In genomic region chr14:68789002-68789797, GRCh38 we compare ENCODE assay signal across 8 cellular contexts. TPM values are rescaled to one million over a fixed set of nuclear protein-coding genes. Genes with fewer than 3 reads are reported as not detected.
A peak's percentile ranks its signal among the peaks of the same experiment; 100 is the strongest.
DNase-seq lines count a peak whose midpoint lies in the region; ATAC-seq and TF ChIP-seq lines count a peak whose summit lies in the region.

No MANE protein-coding gene starts in this region.

- H3K9ac ChIP-seq in MM.1S (ENCODE audit: low read length): no peak overlapping the region

- no peak overlapping the region for H2AFZ ChIP-seq in MM.1S (ENCODE audit: low read length)

- H3K4me1 ChIP-seq in MM.1S (ENCODE audit: low read length) (no peaks in the 10 kb centered on the region), heart left ventricle (peaks cover 0 to 48% (median 25%) of the 10 kb centered on the region in 12 donors), urinary bladder (ENCODE audit: insufficient read depth) (no peaks in the 10 kb centered on the region)

- H3K27ac Mint-ChIP-seq in activated naive CD8-positive, alpha-beta T cell treated with anti-CD3 and anti-CD28 coated beads, Interleukin-2, amount 50 U/mL, for 24 hours: peak overlapping the region; percentile 99

- H3K4me3 ChIP-seq in MM.1S (ENCODE audit: low read length) (no peak overlapping the region), heart left ventricle (peak overlapping the region; percentile 60 to 94 (median 84)), urinary bladder (ENCODE audit: low read depth, low read length) (peak overlapping the region; percentile 98)

- H3K36me3 ChIP-seq in MM.1S (replicated peaks; ENCODE audit: insufficient read depth, low read length) (no peaks in the 10 kb centered on the region; the same call in 1 of the 2 replicates), heart left ventricle (peaks cover 0 to 53% (median 39%) of the 10 kb centered on the region in 9 donors), urinary bladder (ENCODE audit: insufficient read depth) (peaks cover 12% of the 10 kb centered on the region)

- no peak for TF ChIP-seq POLR2A in heart left ventricle (IDR thresholded peaks at IDR 0.05)

- no peak overlapping the region for H3K27ac ChIP-seq in MM.1S (ENCODE audit: low read length)
- peak overlapping the region; percentile 98 to 100 (median 99) for H3K27ac ChIP-seq in heart left ventricle
- peak overlapping the region; percentile 94 for H3K27ac ChIP-seq in urinary bladder (ENCODE audit: low read depth)

- peak; percentile 89 for DNase-seq in Daoy (ENCODE audit: low read depth)
- DNase-seq in MM.1S: no peak
- peak; percentile 92 for DNase-seq in SW480 (ENCODE audit: low spot score)
- DNase-seq in activated naive CD8-positive, alpha-beta T cell treated with anti-CD3 and anti-CD28 coated beads, Interleukin-2, amount 50 U/mL, for 24 hours: peak; percentile 86
- peak; percentile 86 to 91 (median 88) for DNase-seq in heart left ventricle
- peak; percentile 93 for DNase-seq in posterior vena cava (ENCODE audit: low spot score)

- 10 to 26% (median 16%) methylated on average over 14 of the region's 14 CpGs for WGBS in heart left ventricle, 4 donors
- WGBS in urinary bladder: 2% methylated on average over 14 of the region's 14 CpGs

- peaks cover 58% of the 10 kb centered on the region for H3K36me3 Mint-ChIP-seq in activated naive CD8-positive, alpha-beta T cell treated with anti-CD3 and anti-CD28 coated beads, Interleukin-2, amount 50 U/mL, for 24 hours (ENCODE audit: low read depth)

- H3K9me3 ChIP-seq in MM.1S (replicated peaks; ENCODE audit: insufficient read depth, low read length): no peaks in the 10 kb centered on the region
- H3K9me3 ChIP-seq in heart left ventricle: no peaks in the 10 kb centered on the region

- no peaks in the 10 kb centered on the region for H3K9me3 Mint-ChIP-seq in activated naive CD8-positive, alpha-beta T cell treated with anti-CD3 and anti-CD28 coated beads, Interleukin-2, amount 50 U/mL, for 24 hours

- peak overlapping the region; percentile 92 for H3K4me3 Mint-ChIP-seq in activated naive CD8-positive, alpha-beta T cell treated with anti-CD3 and anti-CD28 coated beads, Interleukin-2, amount 50 U/mL, for 24 hours

- ATAC-seq in activated naive CD8-positive, alpha-beta T cell treated with anti-CD3 and anti-CD28 coated beads, Interleukin-2, amount 50 U/mL, for 24 hours: peak; percentile 47
- ATAC-seq in heart left ventricle (peak in 3 of 4 donors; percentile 34 to 36 (median 35)), HG03039 (IDR thresholded peaks at IDR 0.05; ENCODE audit: unreplicated experiment) (no peak)

- H3K79me2 ChIP-seq in MM.1S (ENCODE audit: low read length): peaks cover 30% of the 10 kb centered on the region

- H4K20me1 ChIP-seq in MM.1S (ENCODE audit: insufficient read depth, low read length): no peaks in the 10 kb centered on the region

- intact Hi-C loops in heart left ventricle (cut with DNase I) (loop anchor here in 9 of 10 donors (1.0 to 10.0 kb wide), 13 partner anchors 57 to 541 kb away; no protein-coding TSS in a partner anchor), posterior vena cava (cut with DNase I) (loop anchor here in 1 of 2 donors (10.0 kb wide), 2 partner anchors 394 to 644 kb away; no protein-coding TSS in a partner anchor)

- H3K27me3 ChIP-seq in MM.1S (replicated peaks; ENCODE audit: insufficient read depth, low read length): no peaks in the 10 kb centered on the region
- no peaks in the 10 kb centered on the region for H3K27me3 ChIP-seq in heart left ventricle

- H3K4me2 ChIP-seq in MM.1S (ENCODE audit: low read depth, low read length): no peak overlapping the region

- H3K9me2 ChIP-seq in MM.1S (replicated peaks; ENCODE audit: insufficient read depth, low read length): no peaks in the 10 kb centered on the region

- H3K4me1 Mint-ChIP-seq in activated naive CD8-positive, alpha-beta T cell treated with anti-CD3 and anti-CD28 coated beads, Interleukin-2, amount 50 U/mL, for 24 hours: peaks cover 63% of the 10 kb centered on the region

- TF ChIP-seq CTCF in MM.1S (IDR thresholded peaks at IDR 0.05; ENCODE audit: low read length): peak; percentile 18; the same call in 1 of the 2 replicates
- peak; percentile 55 to 83 (median 78) for TF ChIP-seq CTCF in heart left ventricle (IDR thresholded peaks at IDR 0.05)

- H3F3A ChIP-seq in MM.1S (ENCODE audit: insufficient read depth, low read length): peaks cover 7% of the 10 kb centered on the region

- H3K27me3 Mint-ChIP-seq in activated naive CD8-positive, alpha-beta T cell treated with anti-CD3 and anti-CD28 coated beads, Interleukin-2, amount 50 U/mL, for 24 hours: peaks cover 3% of the 10 kb centered on the region

RNA-seq across cellular contexts. Expression of gene ZFP36L1, which starts 3.7 kb away (rescaled TPM):
- total RNA-seq in Daoy (2014; rRNA removed; shearing (Covaris generic)): 34.7 and 50.9 TPM in 2 replicates
- total RNA-seq in heart left ventricle (100 to 1,000 TPM in 3 of 9 donors, 10 to 100 TPM in 6; 47.8 to 183 (median 68.9) TPM), posterior vena cava (100 to 1,000 TPM; 311 to 319 TPM), urinary bladder (82.2 TPM)
- polyA plus RNA-seq in heart left ventricle (10 to 100 TPM; 21.2 to 84.5 TPM), urinary bladder (653 TPM)
